9 cellular contexts compared by ENCODE assay signal in the genomic region with DNA sequence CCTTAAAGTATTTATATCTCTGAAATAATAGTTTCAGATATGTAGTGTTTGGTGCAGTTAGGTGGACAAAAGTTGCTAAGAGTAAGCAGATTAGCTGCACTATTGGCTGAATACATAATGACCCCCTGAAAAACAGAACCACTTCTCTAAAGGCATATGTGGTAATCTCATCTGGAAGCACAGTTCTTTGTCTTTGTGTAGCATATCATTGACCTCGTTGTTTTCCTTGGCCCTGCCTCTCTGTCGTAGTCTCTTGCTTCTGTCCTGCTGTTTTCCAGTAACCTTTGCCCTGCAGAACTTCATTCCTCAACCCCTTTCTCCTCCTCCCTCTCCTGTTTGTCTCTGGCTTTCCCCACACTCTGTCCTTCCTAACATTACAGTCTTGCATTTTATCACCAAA. TPM values are rescaled to one million over a fixed set of nuclear protein-coding genes. Genes with fewer than 3 reads are reported as not detected.
DNase-seq lines count a peak whose midpoint lies in the region; ATAC-seq and TF ChIP-seq lines count a peak whose summit lies in the region.
"Had no signal": no experiment of that assay in that cellular context is flagged by ENCODE, and none has a peak within 500 bp of the region (broad histone marks: within the 10 kb centered on the region; RNA-seq: fewer than 3 reads in every experiment).

No MANE protein-coding gene starts in this region.

- TF ChIP-seq CTCF in BE2C (IDR thresholded peaks at IDR 0.05; ENCODE audit: low read depth, low read length), result no peak
- no peak for TF ChIP-seq CTCF in natural killer cell (IDR thresholded peaks at IDR 0.05)
- TF ChIP-seq CTCF in upper lobe of left lung (IDR thresholded peaks at IDR 0.05), result no peak

- no peaks in the 10 kb centered on the region for H3K9me3 ChIP-seq in BE2C
- no peaks in the 10 kb centered on the region for H3K9me3 ChIP-seq in upper lobe of left lung

- no peaks in the 10 kb centered on the region for H3K4me1 Mint-ChIP-seq in natural killer cell
- H3K4me1 Mint-ChIP-seq: CD8-positive, alpha-beta memory T cell had no signal

- H3K27me3 Mint-ChIP-seq in natural killer cell (ENCODE audit: low read depth in 2 of 2), result peaks cover 0 to 11% of the 10 kb centered on the region in 2 donors

- no peak for TF ChIP-seq EP300 in upper lobe of left lung (IDR thresholded peaks at IDR 0.05)

- no peak overlapping the region for H3K4me3 Mint-ChIP-seq in natural killer cell
- H3K4me3 Mint-ChIP-seq: CD8-positive, alpha-beta memory T cell had no signal

- TF ChIP-seq POLR2A in upper lobe of left lung (IDR thresholded peaks at IDR 0.05), result no peak

- no peaks in the 10 kb centered on the region for H3K9me3 Mint-ChIP-seq in natural killer cell
- H3K9me3 Mint-ChIP-seq: CD8-positive, alpha-beta memory T cell had no signal

- H3K36me3 Mint-ChIP-seq in natural killer cell, result no peaks in the 10 kb centered on the region
- H3K36me3 Mint-ChIP-seq: CD8-positive, alpha-beta memory T cell had no signal

- ATAC-seq in GM21723 (IDR thresholded peaks at IDR 0.05; ENCODE audit: unreplicated experiment), result peak; percentile 56
- ATAC-seq in natural killer cell, result no peak
- ATAC-seq in upper lobe of left lung (ENCODE audit: low FRiP score in 2 of 2), result no peak

- no peak overlapping the region for H3K27ac ChIP-seq in upper lobe of left lung

- H3K36me3 ChIP-seq in BE2C (no peaks in the 10 kb centered on the region), upper lobe of left lung (no peaks in the 10 kb centered on the region)

- DNase-seq in Ammon's horn (ENCODE audit: low spot score) (peak; percentile 17), NAMALWA (ENCODE audit: low spot score) (peak; percentile 27), iPS DF 19.7 (ENCODE audit: low read depth, low spot score) (peak; percentile 9), BE2C (no peak), natural killer cell (no peak), T1000 (lab: John Stamatoyannopoulos, UW) (no peak), upper lobe of left lung (no peak)
- DNase-seq: CD8-positive, alpha-beta memory T cell had no signal

- intact Hi-C loops in natural killer cell (cut with micrococcal nuclease), result no loop called here

- H3K27ac Mint-ChIP-seq in natural killer cell, result no peak overlapping the region

- H3K4me3 ChIP-seq in BE2C (ENCODE audit: low read depth, low read length), result no peak overlapping the region
- H3K4me3 ChIP-seq in upper lobe of left lung, result no peak overlapping the region

- no peaks in the 10 kb centered on the region for H3K27me3 ChIP-seq in BE2C
- H3K27me3 ChIP-seq in upper lobe of left lung, result no peaks in the 10 kb centered on the region

- H3K4me1 ChIP-seq in BE2C (peaks cover 3% of the 10 kb centered on the region; the same call in 1 of the 2 replicates), upper lobe of left lung (peaks cover 0 to 7% (median 3%) of the 10 kb centered on the region in 4 donors)

- WGBS in upper lobe of left lung, 2 donors, result 6 to 10% methylated on average over 2 of the region's 2 CpGs

RNA-seq across cellular contexts. Expression of gene JADE3, which starts 41.4 kb away (rescaled TPM):
- polyA plus RNA-seq in BE2C (2012; ENCODE audit: insufficient read depth, insufficient read length, low read depth), result 4.7 TPM
- total RNA-seq in natural killer cell, result under 1 TPM; 0.16 to 0.54 (median 0.43) TPM
- total RNA-seq in upper lobe of left lung, result 10 to 100 TPM in 1 of 6 donors, 1 to 10 TPM in 5; 4.2 to 10.7 (median 7.8) TPM
- polyA plus RNA-seq: CD8-positive, alpha-beta memory T cell had no signal

Comparison
In these comparisons a context has a peak if more than half of its experiments do, and no peak if none do; other contexts are left out.
1. DNase-seq: peak in Ammon's horn (single experiment), NAMALWA (single experiment) and iPS DF 19.7 (single experiment); none in BE2C (single experiment), natural killer cell (single experiment), T1000 (single experiment) and upper lobe of left lung (0 of 2).